2 cellular contexts compared by ENCODE assay signal in the genomic region with DNA sequence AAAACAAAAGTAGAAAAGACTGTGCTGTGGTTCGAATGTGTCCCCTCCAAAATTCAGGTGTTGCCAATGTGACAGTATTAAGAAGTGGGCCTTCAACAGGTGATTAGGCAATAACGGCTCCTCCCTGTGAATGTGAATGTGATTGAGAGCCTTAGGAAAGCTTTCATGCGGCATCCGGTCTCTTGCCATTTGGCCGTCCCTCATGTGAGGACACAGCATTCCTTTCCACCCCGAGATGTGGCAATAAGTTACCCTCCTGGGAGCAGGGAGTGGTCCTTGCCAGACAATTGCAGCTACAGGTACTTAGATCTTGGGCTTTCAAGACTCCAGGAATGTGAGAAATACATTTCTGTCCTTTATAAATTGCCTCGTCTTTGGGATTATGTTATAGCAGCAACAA.
TF ChIP-seq lines count a peak whose summit lies in the region.

No MANE protein-coding gene starts in this region.

TF ChIP-seq in A549, 52 proteins besides CTCF, POLR2A, EP300 and RAD21 (continued from another document):
- TF ChIP-seq, protein P1, sequence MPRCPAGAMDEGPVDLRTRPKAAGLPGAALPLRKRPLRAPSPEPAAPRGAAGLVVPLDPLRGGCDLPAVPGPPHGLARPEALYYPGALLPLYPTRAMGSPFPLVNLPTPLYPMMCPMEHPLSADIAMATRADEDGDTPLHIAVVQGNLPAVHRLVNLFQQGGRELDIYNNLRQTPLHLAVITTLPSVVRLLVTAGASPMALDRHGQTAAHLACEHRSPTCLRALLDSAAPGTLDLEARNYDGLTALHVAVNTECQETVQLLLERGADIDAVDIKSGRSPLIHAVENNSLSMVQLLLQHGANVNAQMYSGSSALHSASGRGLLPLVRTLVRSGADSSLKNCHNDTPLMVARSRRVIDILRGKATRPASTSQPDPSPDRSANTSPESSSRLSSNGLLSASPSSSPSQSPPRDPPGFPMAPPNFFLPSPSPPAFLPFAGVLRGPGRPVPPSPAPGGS (IDR thresholded peaks at IDR 0.05) = peak; percentile 35; the same call in 1 of the 3 replicates
- TF ChIP-seq MYC (IDR thresholded peaks at IDR 0.05; ENCODE audit: borderline replicate concordance, low read length) = no peak
- TF ChIP-seq EHMT2 (IDR thresholded peaks at IDR 0.05; ENCODE audit: low read depth) = no peak
- peak; percentile 54 to 78; a peak in 3 of 4 replicates for TF ChIP-seq CEBPB (IDR thresholded peaks at IDR 0.05)
- no peak for TF ChIP-seq ZSCAN20 (CRISPR knock-in tag; IDR thresholded peaks at IDR 0.05)
- no peak for TF ChIP-seq FOXS1 (CRISPR knock-in tag; IDR thresholded peaks at IDR 0.05)
- TF ChIP-seq HOXA7 (CRISPR knock-in tag; IDR thresholded peaks at IDR 0.05) = no peak
- no peak for TF ChIP-seq KDM1A (IDR thresholded peaks at IDR 0.05; ENCODE audit: low read depth)
- no peak for TF ChIP-seq RCOR1 (IDR thresholded peaks at IDR 0.05; ENCODE audit: low read depth, low read length)
- no peak for TF ChIP-seq HOXB13 (CRISPR knock-in tag; IDR thresholded peaks at IDR 0.05; ENCODE audit: low read depth)
- no peak for TF ChIP-seq ZFP36 (IDR thresholded peaks at IDR 0.05; ENCODE audit: borderline replicate concordance, partially characterized antibody)

TF ChIP-seq in WTC11, 78 proteins besides CTCF, POLR2A, EP300 and RAD21 (continued from another document):
- TF ChIP-seq, protein P2, sequence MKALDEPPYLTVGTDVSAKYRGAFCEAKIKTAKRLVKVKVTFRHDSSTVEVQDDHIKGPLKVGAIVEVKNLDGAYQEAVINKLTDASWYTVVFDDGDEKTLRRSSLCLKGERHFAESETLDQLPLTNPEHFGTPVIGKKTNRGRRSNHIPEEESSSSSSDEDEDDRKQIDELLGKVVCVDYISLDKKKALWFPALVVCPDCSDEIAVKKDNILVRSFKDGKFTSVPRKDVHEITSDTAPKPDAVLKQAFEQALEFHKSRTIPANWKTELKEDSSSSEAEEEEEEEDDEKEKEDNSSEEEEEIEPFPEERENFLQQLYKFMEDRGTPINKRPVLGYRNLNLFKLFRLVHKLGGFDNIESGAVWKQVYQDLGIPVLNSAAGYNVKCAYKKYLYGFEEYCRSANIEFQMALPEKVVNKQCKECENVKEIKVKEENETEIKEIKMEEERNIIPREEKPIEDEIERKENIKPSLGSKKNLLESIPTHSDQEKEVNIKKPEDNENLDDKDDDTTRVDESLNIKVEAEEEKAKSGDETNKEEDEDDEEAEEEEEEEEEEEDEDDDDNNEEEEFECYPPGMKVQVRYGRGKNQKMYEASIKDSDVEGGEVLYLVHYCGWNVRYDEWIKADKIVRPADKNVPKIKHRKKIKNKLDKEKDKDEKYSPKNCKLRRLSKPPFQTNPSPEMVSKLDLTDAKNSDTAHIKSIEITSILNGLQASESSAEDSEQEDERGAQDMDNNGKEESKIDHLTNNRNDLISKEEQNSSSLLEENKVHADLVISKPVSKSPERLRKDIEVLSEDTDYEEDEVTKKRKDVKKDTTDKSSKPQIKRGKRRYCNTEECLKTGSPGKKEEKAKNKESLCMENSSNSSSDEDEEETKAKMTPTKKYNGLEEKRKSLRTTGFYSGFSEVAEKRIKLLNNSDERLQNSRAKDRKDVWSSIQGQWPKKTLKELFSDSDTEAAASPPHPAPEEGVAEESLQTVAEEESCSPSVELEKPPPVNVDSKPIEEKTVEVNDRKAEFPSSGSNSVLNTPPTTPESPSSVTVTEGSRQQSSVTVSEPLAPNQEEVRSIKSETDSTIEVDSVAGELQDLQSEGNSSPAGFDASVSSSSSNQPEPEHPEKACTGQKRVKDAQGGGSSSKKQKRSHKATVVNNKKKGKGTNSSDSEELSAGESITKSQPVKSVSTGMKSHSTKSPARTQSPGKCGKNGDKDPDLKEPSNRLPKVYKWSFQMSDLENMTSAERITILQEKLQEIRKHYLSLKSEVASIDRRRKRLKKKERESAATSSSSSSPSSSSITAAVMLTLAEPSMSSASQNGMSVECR (CRISPR knock-in tag; IDR thresholded peaks at IDR 0.05; ENCODE audit: borderline replicate concordance) = no peak
- TF ChIP-seq KAT7 (CRISPR knock-in tag; IDR thresholded peaks at IDR 0.05; ENCODE audit: borderline replicate concordance) = no peak
- TF ChIP-seq ZNF671 (CRISPR knock-in tag; IDR thresholded peaks at IDR 0.05) = no peak
- TF ChIP-seq ETV6 (CRISPR knock-in tag; IDR thresholded peaks at IDR 0.05) = no peak
- no peak for TF ChIP-seq CBFB (CRISPR knock-in tag; IDR thresholded peaks at IDR 0.05; ENCODE audit: low read depth)
- no peak for TF ChIP-seq PREB (CRISPR knock-in tag; IDR thresholded peaks at IDR 0.05; ENCODE audit: borderline replicate concordance)
- TF ChIP-seq ZMAT4 (CRISPR knock-in tag; IDR thresholded peaks at IDR 0.05) = no peak
